16 cellular contexts compared by ENCODE assay signal in genomic region chr19:28469544-28469943, GRCh38.
DNase-seq lines count a peak whose midpoint lies in the region; ATAC-seq, FAIRE-seq and TF ChIP-seq lines count a peak whose summit lies in the region.
"Had no signal": no experiment of that assay in that cellular context is flagged by ENCODE, and none has a peak within 500 bp of the region (broad histone marks: within the 10 kb centered on the region; RNA-seq: fewer than 3 reads in every experiment).

No MANE protein-coding gene starts in this region.

- no peak overlapping the region for H3K4ac ChIP-seq in H1 (replicated peaks; ENCODE audit: insufficient read length, low read depth, low read length)

- H4K20me1 ChIP-seq in KMS-11 (ENCODE audit: insufficient read depth) (no peaks in the 10 kb centered on the region), H1 (replicated peaks in 1 of 2; ENCODE audit: control insufficient read depth in 1 of 2, insufficient read depth in 2 of 2, low read length in 2 of 2) (no peaks in the 10 kb centered on the region)

- H3K23ac ChIP-seq in H1 (ENCODE audit: insufficient read length), result no peak overlapping the region

- DNase-seq in T-helper 1 cell, result no peak
- DNase-seq in H1 (ENCODE audit: low read depth in 1 of 2, low spot score in 2 of 2), result no peak
- DNase-seq in activated CD8-positive, alpha-beta memory T cell treated with anti-CD3 and anti-CD28 coated beads for 24 hours, result no peak
- DNase-seq in NCI-H226, result no peak
- DNase-seq: 8988T, NCI-H1436 treated with DMSO at 0.1 percent for 48 hours, NCI-H2081, NCI-H524, PC-3 had no signal

- H3K23me2 ChIP-seq in H1 (ENCODE audit: low read depth, low read length), result no peaks in the 10 kb centered on the region

- 0 out of 2 replicates have a peak overlapping the region, but pooled peaks have one; percentile 12 for H2BK12ac ChIP-seq in H1 (ENCODE audit: low read depth, low read length)

- TF ChIP-seq CTCF in KMS-11 (conservative IDR thresholded peaks at IDR 0.05; ENCODE audit: low read depth, low read length) (no peak), H1 (IDR thresholded peaks at IDR 0.05; ENCODE audit: control extremely low read depth in 1 of 3, insufficient read depth in 1 of 3, low read depth in 1 of 3, low read length in 3 of 3) (no peak)

- no peaks in the 10 kb centered on the region for H3K9me3 ChIP-seq in H1 (ENCODE audit: insufficient read depth in 2 of 2, low read depth in 1 of 2, low read length in 1 of 2)
- H3K9me3 ChIP-seq in skeletal muscle satellite cell (replicated peaks; ENCODE audit: low read length), result no peaks in the 10 kb centered on the region

- CTCF ChIA-PET in H1 (lab: Charles Lee; ENCODE audit: partially characterized antibody), result interaction anchor here (1.1 to 2.5 kb wide), 13 partner anchors 13 to 409 kb away, joined by 3 to 29 read pairs (median 5); no protein-coding TSS in a partner anchor

- H2BK15ac ChIP-seq in H1 (ENCODE audit: low read length), result no peak overlapping the region

- H2BK120ac ChIP-seq in H1 (replicated peaks; ENCODE audit: low read depth, low read length), result no peak overlapping the region

- H3K79me2 ChIP-seq in KMS-11 (ENCODE audit: insufficient read depth, low read depth), result no peaks in the 10 kb centered on the region
- H3K79me2 ChIP-seq in H1 (ENCODE audit: control insufficient read depth in 1 of 2, insufficient read depth in 2 of 2, low read length in 2 of 2), result no peaks in the 10 kb centered on the region

- no peaks in the 10 kb centered on the region for H3K36me3 Mint-ChIP-seq in T-helper 1 cell treated with Interleukin-12 subunit alpha and Interleukin-12 subunit beta and Interleukin-4 antibody, amounts not matched to agents 30 μg/mL and 1 μg/mL, for 36 hours (ENCODE audit: low read depth)
- H3K36me3 Mint-ChIP-seq: CD4-positive, CD25-positive, alpha-beta regulatory T cell had no signal

- H3K9me3 Mint-ChIP-seq in T-helper 1 cell treated with Interleukin-12 subunit alpha and Interleukin-12 subunit beta and Interleukin-4 antibody, amounts not matched to agents 30 μg/mL and 1 μg/mL, for 36 hours, result no peaks in the 10 kb centered on the region

- H3K27ac ChIP-seq in KMS-11 (peak overlapping the region; percentile 37; the same call in 1 of the 2 replicates), H1 (ENCODE audit: low read depth, low read length) (no peak overlapping the region)

- no peak for ATAC-seq in GM21367 (IDR thresholded peaks at IDR 0.05; ENCODE audit: unreplicated experiment)
- ATAC-seq: PC-3 had no signal

- H4K8ac ChIP-seq in H1 (ENCODE audit: extremely low read depth, insufficient read depth, low read length), result no peak overlapping the region

- POLR2A ChIA-PET in H1 (lab: Charles Lee; ENCODE audit: partially characterized antibody), result interaction anchor here (0.7 to 1.4 kb wide), 4 partner anchors 10 to 167 kb away, joined by 3 to 4 read pairs (median 4); no protein-coding TSS in a partner anchor

- no peak overlapping the region for H3K56ac ChIP-seq in H1 (replicated peaks; ENCODE audit: insufficient read length, low read depth, low read length)

- no peak overlapping the region for H4K91ac ChIP-seq in H1 (replicated peaks; ENCODE audit: insufficient read length, low read length)

- FAIRE-seq in H1 (lab: Jason Lieb, UNC), result no peak
- FAIRE-seq: D721Med, H54 had no signal

- no peak overlapping the region for H2BK20ac ChIP-seq in H1 (ENCODE audit: low read length)

- TF ChIP-seq POLR2A in H1 (IDR thresholded peaks at IDR 0.05; ENCODE audit: control extremely low read depth in 1 of 2, low read depth in 2 of 2, low read length in 2 of 2), result no peak

- H3K27ac Mint-ChIP-seq in T-helper 1 cell treated with Interleukin-12 subunit alpha and Interleukin-12 subunit beta and Interleukin-4 antibody, amounts not matched to agents 30 μg/mL and 1 μg/mL, for 36 hours, result peak overlapping the region; percentile 11

- no peak for TF ChIP-seq EP300 in H1 (IDR thresholded peaks at IDR 0.05; ENCODE audit: borderline replicate concordance in 1 of 2, low read depth in 2 of 2, low read length in 2 of 2)

- peaks cover 40% of the 10 kb centered on the region for H3K4me1 Mint-ChIP-seq in T-helper 1 cell treated with Interleukin-12 subunit alpha and Interleukin-12 subunit beta and Interleukin-4 antibody, amounts not matched to agents 30 μg/mL and 1 μg/mL, for 36 hours (ENCODE audit: low read depth)

- no peak overlapping the region for H2AK5ac ChIP-seq in H1 (ENCODE audit: low read depth, low read length)

- H3K4me3 ChIP-seq in KMS-11 (IDR thresholded peaks at IDR 0.05; ENCODE audit: insufficient read depth, low read depth, low read length) (no peak overlapping the region), H1 (ENCODE audit: extremely low read depth in 1 of 4, insufficient read depth in 2 of 4, low read depth in 3 of 4, low read length in 4 of 4) (no peak overlapping the region), skeletal muscle satellite cell (ENCODE audit: low read length) (no peak overlapping the region)

- H4K5ac ChIP-seq in H1 (ENCODE audit: insufficient read length, low read depth, low read length), result no peak overlapping the region

- H3K79me1 ChIP-seq in H1 (ENCODE audit: low read depth, low read length), result no peaks in the 10 kb centered on the region

- TF ChIP-seq RAD21 in H1 (IDR thresholded peaks at IDR 0.05 in 1 of 2, conservative IDR thresholded peaks at IDR 0.05 in 1 of 2; ENCODE audit: low read depth in 2 of 2, low read length in 2 of 2), result no peak

- H3K18ac ChIP-seq in H1 (ENCODE audit: extremely low read depth, low read length), result no peak overlapping the region

- no peak overlapping the region for H2BK5ac ChIP-seq in H1 (ENCODE audit: low read depth, low read length)

- H3K27me3 Mint-ChIP-seq in T-helper 1 cell treated with Interleukin-12 subunit alpha and Interleukin-12 subunit beta and Interleukin-4 antibody, amounts not matched to agents 30 μg/mL and 1 μg/mL, for 36 hours (ENCODE audit: low read depth), result no peaks in the 10 kb centered on the region
- H3K27me3 Mint-ChIP-seq: CD4-positive, CD25-positive, alpha-beta regulatory T cell had no signal

- H3K4me3 Mint-ChIP-seq in T-helper 1 cell treated with Interleukin-12 subunit alpha and Interleukin-12 subunit beta and Interleukin-4 antibody, amounts not matched to agents 30 μg/mL and 1 μg/mL, for 36 hours, result no peak overlapping the region

- peaks cover 54% of the 10 kb centered on the region for H3K4me1 ChIP-seq in KMS-11 (ENCODE audit: low read depth, poor library complexity, severe bottlenecking)
- H3K4me1 ChIP-seq in H1 (replicated peaks in 1 of 4; ENCODE audit: control insufficient read depth in 3 of 4, insufficient read depth in 4 of 4, low read length in 3 of 4), result peaks cover 0 to 5% (median 4%) of the 10 kb centered on the region in 4 experiments; a peak in 3 of 7 replicates
- peaks cover 35% of the 10 kb centered on the region for H3K4me1 ChIP-seq in skeletal muscle satellite cell (ENCODE audit: control insufficient read depth, insufficient read depth, low read length)

- H3K27me3 ChIP-seq in KMS-11 (ENCODE audit: insufficient read depth, low read depth) (no peaks in the 10 kb centered on the region), H1 (replicated peaks in 1 of 4; ENCODE audit: control insufficient read depth in 3 of 4, extremely low read depth in 1 of 4, insufficient read depth in 3 of 4, low read length in 3 of 4) (no peaks in the 10 kb centered on the region), skeletal muscle satellite cell (ENCODE audit: control insufficient read depth, insufficient read depth, low read length) (no peaks in the 10 kb centered on the region)

- H3K9ac ChIP-seq in KMS-11 (no peak overlapping the region), H1 (replicated peaks in 1 of 4; ENCODE audit: extremely low read depth in 1 of 4, low read depth in 3 of 4, low read length in 3 of 4) (no peak overlapping the region), skeletal muscle satellite cell (ENCODE audit: low read depth, low read length) (no peak overlapping the region)

- H3K4me2 ChIP-seq in KMS-11 (peak overlapping the region; percentile 62; the same call in 1 of the 2 replicates), H1 (ENCODE audit: insufficient read depth in 1 of 2, low read depth in 2 of 2, low read length in 2 of 2) (no peak overlapping the region), skeletal muscle satellite cell (ENCODE audit: low read length) (peak overlapping the region; percentile 66)

- H3K14ac ChIP-seq in H1 (ENCODE audit: insufficient read length), result no peak overlapping the region

- 89% methylated on average over 7 of the region's 7 CpGs; no CpG with 5 or more reads in 1 of the 2 experiments for WGBS in H1 (ENCODE audit: extremely low coverage in 1 of 2, insufficient coverage in 1 of 2, insufficient read length in 1 of 2, insufficient replicate concordance in 2 of 2, low coverage in 1 of 2, low lambda C conversion rate in 2 of 2, missing lambda C conversion rate in 1 of 2), 2 experiments

- H3K36me3 ChIP-seq in KMS-11 (ENCODE audit: insufficient read depth) (no peaks in the 10 kb centered on the region), H1 (ENCODE audit: control insufficient read depth in 2 of 4, insufficient read depth in 4 of 4, low read length in 3 of 4) (no peaks in the 10 kb centered on the region), skeletal muscle satellite cell (ENCODE audit: insufficient read depth, low read length) (no peaks in the 10 kb centered on the region)

- H2AFZ ChIP-seq in KMS-11 (ENCODE audit: low read depth) (peak overlapping the region; percentile 51; the same call in 1 of the 2 replicates), H1 (ENCODE audit: low read length) (no peak overlapping the region)

TF ChIP-seq in H1, 55 proteins besides CTCF, POLR2A, EP300 and RAD21:
- TF ChIP-seq BCL11A (IDR thresholded peaks at IDR 0.05; ENCODE audit: low read depth in 2 of 2, low read length in 2 of 2) (no peak), BACH1 (IDR thresholded peaks at IDR 0.05; ENCODE audit: low read length) (no peak), CBX5 (IDR thresholded peaks at IDR 0.05; ENCODE audit: low read depth, low read length) (no peak), RFX5 (IDR thresholded peaks at IDR 0.05; ENCODE audit: borderline replicate concordance, low read depth, low read length) (no peak), SRF (IDR thresholded peaks at IDR 0.05; ENCODE audit: low read depth, low read length) (no peak), CTBP2 (IDR thresholded peaks at IDR 0.05; ENCODE audit: borderline replicate concordance, insufficient read depth, insufficient read length, low read length) (no peak), TAF1 (IDR thresholded peaks at IDR 0.05; ENCODE audit: low read depth, low read length) (no peak), YY1 (IDR thresholded peaks at IDR 0.05; ENCODE audit: low read depth, low read length) (no peak), NRF1 (IDR thresholded peaks at IDR 0.05; ENCODE audit: low read depth, low read length) (no peak), TEAD4 (IDR thresholded peaks at IDR 0.05; ENCODE audit: low read depth, low read length) (no peak), HDAC6 (IDR thresholded peaks at IDR 0.05; ENCODE audit: low read depth, low read length) (no peak)

Comparison
In these comparisons a context has a peak if more than half of its experiments do, and no peak if none do; other contexts are left out.
1. H3K4me2 ChIP-seq: peak in KMS-11 (single experiment) and skeletal muscle satellite cell (single experiment); none in H1 (0 of 2).